26 cellular contexts compared by ENCODE assay signal in genomic region chr3:134694946-134695543, GRCh38. TPM values are rescaled to one million over a fixed set of nuclear protein-coding genes. Genes with fewer than 3 reads are reported as not detected.
"Had no signal": no experiment of that assay in that cellular context is flagged by ENCODE, and none has a peak within 500 bp of the region (broad histone marks: within the 10 kb centered on the region; RNA-seq: fewer than 3 reads in every experiment).

No MANE protein-coding gene starts in this region.

- H3K27me3 ChIP-seq: body of pancreas, heart right ventricle, left lung, pancreas, right lobe of liver, stomach, testis, uterus had no signal

- H3K27ac Mint-ChIP-seq: activated CD8-positive, alpha-beta T cell treated with anti-CD3 and anti-CD28 coated beads, Interleukin-2, amount 10 ng/mL, durations not matched to agents 7 days and 5 days; activated naive CD4-positive, alpha-beta T cell treated with anti-CD3 and anti-CD28 coated beads, Interleukin-2, amount 50 U/mL, for 24 hours; activated T-helper 1 cell treated with anti-CD3 and anti-CD28 coated beads, Interleukin-12 subunit alpha, Interleukin-12 subunit beta, Interleukin-2, Interleukin-4 antibody, amounts not matched to agents 30 ng/mL and 10 ng/mL and 1 ng/mL, durations not matched to agents 14 hours and 24 hours and 36 hours; natural killer cell; stimulated activated memory B cell treated with anti-CD40 and anti-IgM and Interleukin-4, amounts not matched to agents 10 μg/mL and 1 μg/mL and 100 μg/mL, for 72 hours had no signal

- H3K4me3 ChIP-seq: body of pancreas, heart right ventricle, left lung, pancreas, right lobe of liver, smooth muscle cell, stomach, testis, uterus had no signal

- H3K27ac ChIP-seq: body of pancreas, left lung, pancreas, right lobe of liver, stomach, testis, uterus had no signal

- H3K9me3 Mint-ChIP-seq: activated naive CD4-positive, alpha-beta T cell treated with anti-CD3 and anti-CD28 coated beads, Interleukin-2, amount 50 U/mL, for 24 hours; activated T-helper 1 cell treated with anti-CD3 and anti-CD28 coated beads, Interleukin-12 subunit alpha, Interleukin-12 subunit beta, Interleukin-2, Interleukin-4 antibody, amounts not matched to agents 30 ng/mL and 10 ng/mL and 1 ng/mL, durations not matched to agents 14 hours and 24 hours and 36 hours; natural killer cell; stimulated activated memory B cell treated with anti-CD40 and anti-IgM and Interleukin-4, amounts not matched to agents 10 μg/mL and 1 μg/mL and 100 μg/mL, for 72 hours had no signal

- H3K36me3 Mint-ChIP-seq: activated naive CD4-positive, alpha-beta T cell treated with anti-CD3 and anti-CD28 coated beads, Interleukin-2, amount 50 U/mL, for 24 hours; natural killer cell; stimulated activated memory B cell treated with anti-CD40 and anti-IgM and Interleukin-4, amounts not matched to agents 10 μg/mL and 1 μg/mL and 100 μg/mL, for 72 hours had no signal

- H3K4me3 Mint-ChIP-seq: activated CD8-positive, alpha-beta T cell treated with anti-CD3 and anti-CD28 coated beads, Interleukin-2, amount 10 ng/mL, durations not matched to agents 7 days and 5 days; activated naive CD4-positive, alpha-beta T cell treated with anti-CD3 and anti-CD28 coated beads, Interleukin-2, amount 50 U/mL, for 24 hours; activated T-helper 1 cell treated with anti-CD3 and anti-CD28 coated beads, Interleukin-12 subunit alpha, Interleukin-12 subunit beta, Interleukin-2, Interleukin-4 antibody, amounts not matched to agents 30 ng/mL and 10 ng/mL and 1 ng/mL, durations not matched to agents 14 hours and 24 hours and 36 hours; natural killer cell; stimulated activated memory B cell treated with anti-CD40 and anti-IgM and Interleukin-4, amounts not matched to agents 10 μg/mL and 1 μg/mL and 100 μg/mL, for 72 hours had no signal

- H3K4me2 ChIP-seq: smooth muscle cell had no signal

- H3K36me3 ChIP-seq: heart right ventricle, left lung, pancreas, right lobe of liver, stomach, uterus had no signal

- ATAC-seq: activated CD8-positive, alpha-beta T cell treated with anti-CD3 and anti-CD28 coated beads, Interleukin-2, amount 10 ng/mL, durations not matched to agents 7 days and 5 days; body of pancreas; heart right ventricle; left lung; natural killer cell; pancreas; right lobe of liver; stimulated activated memory B cell treated with anti-CD40 and anti-IgM and Interleukin-4, amounts not matched to agents 10 μg/mL and 1 μg/mL and 100 μg/mL, for 72 hours had no signal

- H3K4me1 ChIP-seq: body of pancreas, left lung, pancreas, right lobe of liver, testis, uterus had no signal

- DNase-seq: activated CD4-positive, alpha-beta T cell treated with anti-CD3 and anti-CD28 coated beads for 1 hour; activated CD4-positive, alpha-beta T cell treated with anti-CD3 and anti-CD28 coated beads, Interleukin-2, amount 50 U/mL, for 1 hour; activated CD8-positive, alpha-beta T cell treated with anti-CD3 and anti-CD28 coated beads, Interleukin-2, amount 10 ng/mL, durations not matched to agents 7 days and 5 days; activated gamma-delta T cell; body of pancreas; central memory CD4-positive, alpha-beta T cell; dermis blood vessel endothelial cell; effector memory CD4-positive, alpha-beta T cell; heart right ventricle; left lung; midbrain; natural killer cell; pancreas; right lobe of liver; stimulated activated CD4-positive, alpha-beta T cell treated with anti-CD3 and anti-CD28 coated beads, Interleukin-15, amount 100 ng/mL, for 24 hours; stomach; T-helper 1 cell; T-helper 9 cell; testis; trophoblast cell; uterus had no signal

- H3K27me3 Mint-ChIP-seq: stimulated activated memory B cell treated with anti-CD40 and anti-IgM and Interleukin-4, amounts not matched to agents 10 μg/mL and 1 μg/mL and 100 μg/mL, for 72 hours had no signal

- H3K9me3 ChIP-seq: body of pancreas, heart right ventricle, left lung, pancreas, right lobe of liver, stomach, testis, uterus had no signal

- H3K4me1 Mint-ChIP-seq: activated naive CD4-positive, alpha-beta T cell treated with anti-CD3 and anti-CD28 coated beads, Interleukin-2, amount 50 U/mL, for 24 hours; natural killer cell; stimulated activated memory B cell treated with anti-CD40 and anti-IgM and Interleukin-4, amounts not matched to agents 10 μg/mL and 1 μg/mL and 100 μg/mL, for 72 hours had no signal

RNA-seq across cellular contexts. Expression of gene KY, which starts 44.2 kb away (rescaled TPM):
- total RNA-seq: activated CD8-positive, alpha-beta T cell treated with anti-CD3 and anti-CD28 coated beads, Interleukin-2, amount 10 ng/mL, durations not matched to agents 7 days and 5 days; activated T-helper 1 cell treated with anti-CD3 and anti-CD28 coated beads, Interleukin-12 subunit alpha, Interleukin-12 subunit beta, Interleukin-2, Interleukin-4 antibody, amounts not matched to agents 30 ng/mL and 10 ng/mL and 1 ng/mL, durations not matched to agents 14 hours and 24 hours and 36 hours; dermis blood vessel endothelial cell; pulmonary artery endothelial cell; right lobe of liver had no signal
